In genomic region chr7:96669812-96670211, GRCh38 we compare ENCODE assay signal across 23 cellular contexts. TPM values are rescaled to one million over a fixed set of nuclear protein-coding genes. Genes with fewer than 3 reads are reported as not detected.
DNase-seq lines count a peak whose midpoint lies in the region; ATAC-seq and TF ChIP-seq lines count a peak whose summit lies in the region.
"Had no signal": no experiment of that assay in that cellular context is flagged by ENCODE, and none has a peak within 500 bp of the region (broad histone marks: within the 10 kb centered on the region; RNA-seq: fewer than 3 reads in every experiment).

No MANE protein-coding gene starts in this region.

- no peak overlapping the region for H3K4me3 ChIP-seq in PC-3 (ENCODE audit: low read length)
- H3K4me3 ChIP-seq: body of pancreas, mucosa of descending colon, transverse colon had no signal

- intact Hi-C loops in PC-3 (cut with micrococcal nuclease), result no loop called here
- intact Hi-C loops in Right ventricle myocardium inferior (cut with DNase I), result no loop called here

- H3K79me2 ChIP-seq in PC-3 (ENCODE audit: low read length), result no peaks in the 10 kb centered on the region

- H3F3A ChIP-seq in PC-3 (ENCODE audit: low read length, unreplicated experiment), result no peaks in the 10 kb centered on the region

- no peak overlapping the region for H2AFZ ChIP-seq in PC-3 (ENCODE audit: low read length)

- ATAC-seq in PC-3 (peak; percentile 79), foreskin keratinocyte (peak; percentile 96), Right ventricle myocardium inferior (no peak)
- no peak for ATAC-seq in activated CD8-positive, alpha-beta memory T cell treated with anti-CD3 and anti-CD28 coated beads, Interleukin-2, amount 10 ng/mL, durations not matched to agents 7 days and 5 days
- ATAC-seq: activated CD8-positive, alpha-beta T cell treated with anti-CD3 and anti-CD28 coated beads, Interleukin-2, amount 10 ng/mL, durations not matched to agents 7 days and 5 days; activated T-helper 17 cell treated with anti-CD3 and anti-CD28 coated beads, Interleukin-2, amount 50 U/mL, for 72 hours; body of pancreas; left cardiac atrium; mucosa of descending colon; natural killer cell had no signal

- no peaks in the 10 kb centered on the region for H3K9me3 Mint-ChIP-seq in activated CD8-positive, alpha-beta memory T cell treated with anti-CD3 and anti-CD28 coated beads, Interleukin-2, amount 10 ng/mL, durations not matched to agents 7 days and 5 days (ENCODE audit: low read depth)
- H3K9me3 Mint-ChIP-seq: activated naive CD4-positive, alpha-beta T cell treated with anti-CD3 and anti-CD28 coated beads, Interleukin-2, amount 10 ng/mL, durations not matched to agents 7 days and 5 days; activated T-helper 17 cell treated with anti-CD3 and anti-CD28 coated beads, Interleukin-2, amount 50 U/mL, for 72 hours; natural killer cell had no signal

- H3K36me3 ChIP-seq in PC-3 (ENCODE audit: low read depth, low read length), result no peaks in the 10 kb centered on the region

- TF ChIP-seq CTCF in PC-3 (conservative IDR thresholded peaks at IDR 0.05; ENCODE audit: low read depth, low read length), result no peak
- TF ChIP-seq CTCF in foreskin keratinocyte (conservative IDR thresholded peaks at IDR 0.05), result no peak

- H3K4me1 ChIP-seq in PC-3 (ENCODE audit: insufficient read depth, low read length) (peaks cover 3% of the 10 kb centered on the region; the same call in 1 of the 2 replicates), foreskin keratinocyte (no peaks in the 10 kb centered on the region)
- H3K4me1 ChIP-seq: body of pancreas, transverse colon had no signal

- POLR2A ChIA-PET in PC-3 (lab: Charles Lee; ENCODE audit: unreplicated experiment), result no interaction called here

- H3K4me2 ChIP-seq in PC-3 (ENCODE audit: low read length), result no peak overlapping the region

- no peak overlapping the region for H3K9ac ChIP-seq in PC-3 (ENCODE audit: low read length)

- CTCF ChIA-PET in PC-3 (lab: Charles Lee), result no interaction called here
- CTCF ChIA-PET in activated CD8-positive, alpha-beta memory T cell treated with anti-CD3 and anti-CD28 coated beads, Interleukin-2, amount 10 ng/mL, durations not matched to agents 7 days and 5 days (lab: Charles Lee), result no interaction called here

- no TSS peak for BruUV-seq in PC-3 (replicated peaks; lab: Mats Ljungman, UMichigan)

- no peaks in the 10 kb centered on the region for H4K20me1 ChIP-seq in PC-3 (ENCODE audit: low read length)

- peaks cover 10% of the 10 kb centered on the region for H3K36me3 Mint-ChIP-seq in activated CD8-positive, alpha-beta memory T cell treated with anti-CD3 and anti-CD28 coated beads, Interleukin-2, amount 10 ng/mL, durations not matched to agents 7 days and 5 days
- H3K36me3 Mint-ChIP-seq: natural killer cell had no signal

- H3K4me1 Mint-ChIP-seq in activated CD8-positive, alpha-beta memory T cell treated with anti-CD3 and anti-CD28 coated beads, Interleukin-2, amount 10 ng/mL, durations not matched to agents 7 days and 5 days, result no peaks in the 10 kb centered on the region
- H3K4me1 Mint-ChIP-seq: activated naive CD4-positive, alpha-beta T cell treated with anti-CD3 and anti-CD28 coated beads, Interleukin-2, amount 10 ng/mL, durations not matched to agents 7 days and 5 days; activated T-helper 17 cell treated with anti-CD3 and anti-CD28 coated beads, Interleukin-2, amount 50 U/mL, for 72 hours had no signal

- H3K4me3 Mint-ChIP-seq in activated CD8-positive, alpha-beta memory T cell treated with anti-CD3 and anti-CD28 coated beads, Interleukin-2, amount 10 ng/mL, durations not matched to agents 7 days and 5 days, result no peak overlapping the region
- H3K4me3 Mint-ChIP-seq: activated CD8-positive, alpha-beta T cell treated with anti-CD3 and anti-CD28 coated beads, Interleukin-2, amount 10 ng/mL, durations not matched to agents 7 days and 5 days; activated naive CD4-positive, alpha-beta T cell treated with anti-CD3 and anti-CD28 coated beads, Interleukin-2, amount 10 ng/mL, durations not matched to agents 7 days and 5 days; activated T-helper 17 cell treated with anti-CD3 and anti-CD28 coated beads, Interleukin-2, amount 50 U/mL, for 72 hours; natural killer cell had no signal

- H3K27me3 Mint-ChIP-seq in activated CD8-positive, alpha-beta memory T cell treated with anti-CD3 and anti-CD28 coated beads, Interleukin-2, amount 10 ng/mL, durations not matched to agents 7 days and 5 days, result no peaks in the 10 kb centered on the region
- H3K27me3 Mint-ChIP-seq: activated naive CD4-positive, alpha-beta T cell treated with anti-CD3 and anti-CD28 coated beads, Interleukin-2, amount 10 ng/mL, durations not matched to agents 7 days and 5 days; activated T-helper 17 cell treated with anti-CD3 and anti-CD28 coated beads, Interleukin-2, amount 50 U/mL, for 72 hours had no signal

- peak; percentile 6 for DNase-seq in ELR (ENCODE audit: low read depth)
- DNase-seq in M059J (ENCODE audit: low read depth), result peak; percentile 30
- peak; percentile 50 for DNase-seq in PC-3
- DNase-seq in foreskin keratinocyte, result peak in 1 of 2 donors; percentile 72
- DNase-seq in T-helper 1 cell, result no peak
- DNase-seq in Right ventricle myocardium inferior (ENCODE audit: missing footprints), result no peak
- no peak for DNase-seq in activated CD8-positive, alpha-beta memory T cell treated with anti-CD3 and anti-CD28 coated beads, Interleukin-2, amount 10 ng/mL, durations not matched to agents 7 days and 5 days
- DNase-seq: activated CD8-positive, alpha-beta T cell treated with anti-CD3 and anti-CD28 coated beads, Interleukin-2, amount 10 ng/mL, durations not matched to agents 7 days and 5 days; activated naive CD4-positive, alpha-beta T cell treated with anti-CD3 and anti-CD28 coated beads, Interleukin-2, amount 10 ng/mL, durations not matched to agents 7 days and 5 days; body of pancreas; C1 segment of cervical spinal cord; DMS79 treated with DMSO at 0.1 percent for 48 hours; hippocampal formation; IMR-90; left cardiac atrium; mucosa of descending colon; natural killer cell; NK-92 treated with Interleukin-12 subunit alpha and Interleukin-12 subunit beta, amount 100 ng/mL, for 24 hours; nucleus accumbens; SHP77 treated with DMSO at 0.1 percent for 48 hours; stimulated activated CD4-positive, alpha-beta T cell treated with anti-CD3 and anti-CD28 coated beads, Interleukin-4, amount 100 ng/mL, for 4 hours; transverse colon had no signal

- H3K9me3 ChIP-seq in PC-3 (ENCODE audit: low read length), result no peaks in the 10 kb centered on the region
- H3K9me3 ChIP-seq: body of pancreas, mucosa of descending colon, transverse colon had no signal

- H3K27ac Mint-ChIP-seq in activated CD8-positive, alpha-beta memory T cell treated with anti-CD3 and anti-CD28 coated beads, Interleukin-2, amount 10 ng/mL, durations not matched to agents 7 days and 5 days, result no peak overlapping the region
- H3K27ac Mint-ChIP-seq: activated CD8-positive, alpha-beta T cell treated with anti-CD3 and anti-CD28 coated beads, Interleukin-2, amount 10 ng/mL, durations not matched to agents 7 days and 5 days; activated naive CD4-positive, alpha-beta T cell treated with anti-CD3 and anti-CD28 coated beads, Interleukin-2, amount 10 ng/mL, durations not matched to agents 7 days and 5 days; activated T-helper 17 cell treated with anti-CD3 and anti-CD28 coated beads, Interleukin-2, amount 50 U/mL, for 72 hours; natural killer cell had no signal

- H3K27ac ChIP-seq in PC-3 (ENCODE audit: low read length) (no peak overlapping the region), foreskin keratinocyte (peak overlapping the region; percentile 66)
- H3K27ac ChIP-seq: body of pancreas had no signal

- no peaks in the 10 kb centered on the region for H3K27me3 ChIP-seq in PC-3 (ENCODE audit: low read length)
- H3K27me3 ChIP-seq in foreskin keratinocyte, result no peaks in the 10 kb centered on the region
- H3K27me3 ChIP-seq: body of pancreas, transverse colon had no signal

- no peaks in the 10 kb centered on the region for H3K9me2 ChIP-seq in PC-3 (replicated peaks; ENCODE audit: low read length)

RNA-seq across cellular contexts. Expression of gene SEM1, which starts 39.8 kb away (rescaled TPM):
- 120 and 175 TPM in 2 replicates for total RNA-seq in M059J (2014; rRNA removed; shearing (Covaris generic))
- total RNA-seq in PC-3 (2014; rRNA removed) (263 and 292 TPM in 2 replicates), foreskin keratinocyte (157 and 207 TPM in 2 replicates), Right ventricle myocardium inferior (44.8 TPM)
- 394 and 436 TPM in 2 replicates for polyA plus RNA-seq in foreskin keratinocyte
- 10 to 100 TPM; 35.0 to 47.0 TPM for total RNA-seq in activated CD8-positive, alpha-beta memory T cell treated with anti-CD3 and anti-CD28 coated beads, Interleukin-2, amount 10 ng/mL, durations not matched to agents 7 days and 5 days

Comparison
In these comparisons a context has a peak if more than half of its experiments do, and no peak if none do; other contexts are left out.
1. DNase-seq: peak in ELR (single experiment), M059J (single experiment) and PC-3 (single experiment); none in T-helper 1 cell (0 of 5), Right ventricle myocardium inferior (single experiment) and activated CD8-positive, alpha-beta memory T cell treated with anti-CD3 and anti-CD28 coated beads, Interleukin-2, amount 10 ng/mL, durations not matched to agents 7 days and 5 days (single experiment).
2. ATAC-seq: peak in PC-3 (single experiment) and foreskin keratinocyte (single experiment); none in Right ventricle myocardium inferior (single experiment) and activated CD8-positive, alpha-beta memory T cell treated with anti-CD3 and anti-CD28 coated beads, Interleukin-2, amount 10 ng/mL, durations not matched to agents 7 days and 5 days (single experiment).